Comparison of ENCODE assay signal across 26 cellular contexts in genomic region chr5:94749048-94749447, GRCh38.
"Had no signal": no experiment of that assay in that cellular context is flagged by ENCODE, and none has a peak within 500 bp of the region (broad histone marks: within the 10 kb centered on the region; RNA-seq: fewer than 3 reads in every experiment).

No MANE protein-coding gene starts in this region.

- H3K27me3 ChIP-seq: foreskin keratinocyte, hepatocyte, left lung, thyroid gland, upper lobe of right lung had no signal

- H3K4me1 Mint-ChIP-seq: immature natural killer cell had no signal

- H3K4me3 Mint-ChIP-seq: activated naive CD8-positive, alpha-beta T cell treated with anti-CD3 and anti-CD28 coated beads for 36 hours; immature natural killer cell; naive B cell; neural crest cell had no signal

- H3K9me3 ChIP-seq: left lung, thyroid gland, upper lobe of right lung had no signal

- H2AFZ ChIP-seq: hepatocyte had no signal

- H3K79me2 ChIP-seq: hepatocyte had no signal

- FAIRE-seq: astrocyte, colon, small intestine had no signal

- DNase-seq: activated CD4-positive, alpha-beta T cell treated with anti-CD3 and anti-CD28 coated beads for 1 hour; activated naive CD4-positive, alpha-beta T cell treated with Interleukin-2 at 50 U/mL for 16 hours; activated naive CD8-positive, alpha-beta T cell treated with anti-CD3 and anti-CD28 coated beads for 36 hours; activated T-cell treated with anti-CD3 and anti-CD28 coated beads, Interleukin-2, amount 50 U/mL, for 48 hours; central memory CD4-positive, alpha-beta T cell; effector memory CD4-positive, alpha-beta T cell; foreskin keratinocyte; immature natural killer cell; kidney glomerular epithelial cell; left lung; naive B cell; posterior cingulate gyrus; small intestine; stimulated activated CD4-positive, alpha-beta T cell treated with anti-CD3 and anti-CD28 coated beads, Interleukin-15, amount 100 ng/mL, for 24 hours; stimulated activated CD4-positive, alpha-beta T cell treated with anti-CD3 and anti-CD28 coated beads, Interleukin-2, amount 100 ng/mL, for 48 hours; stimulated activated CD8-positive, alpha-beta memory T cell treated with anti-CD3 and anti-CD28 coated beads, Interleukin-4, amount 100 ng/mL, for 48 hours; stimulated activated naive CD8-positive, alpha-beta T cell treated with anti-CD3 and anti-CD28 coated beads, Interleukin-15, Interleukin-2, amounts not matched to agents 100 U/mL and 50 U/mL, for 24 hours; substantia nigra; thyroid gland; upper lobe of right lung had no signal

- H3K4me3 ChIP-seq: hepatocyte, left lung, lung, thyroid gland, upper lobe of right lung had no signal

- H3K36me3 ChIP-seq: left lung, thyroid gland, upper lobe of right lung had no signal

- H3K4me1 ChIP-seq: upper lobe of right lung had no signal

- H3K27ac Mint-ChIP-seq: activated naive CD8-positive, alpha-beta T cell treated with anti-CD3 and anti-CD28 coated beads for 36 hours; immature natural killer cell had no signal

- H3K9me3 Mint-ChIP-seq: activated naive CD8-positive, alpha-beta T cell treated with anti-CD3 and anti-CD28 coated beads for 36 hours; immature natural killer cell; naive B cell had no signal

- H3K27me3 Mint-ChIP-seq: activated naive CD8-positive, alpha-beta T cell treated with anti-CD3 and anti-CD28 coated beads for 36 hours; naive B cell had no signal

- ATAC-seq: foreskin keratinocyte; left lung; sciatic nerve; stimulated activated naive CD8-positive, alpha-beta T cell treated with anti-CD3 and anti-CD28 coated beads, Interleukin-15, Interleukin-2, amounts not matched to agents 100 U/mL and 50 U/mL, for 24 hours; upper lobe of right lung had no signal

- H3K27ac ChIP-seq: foreskin keratinocyte, hepatocyte, left lung, thyroid gland, upper lobe of right lung had no signal

- H3K4me2 ChIP-seq: hepatocyte had no signal

- H3K36me3 Mint-ChIP-seq: activated naive CD8-positive, alpha-beta T cell treated with anti-CD3 and anti-CD28 coated beads for 36 hours; immature natural killer cell; naive B cell had no signal
